1 cellular context compared by ENCODE assay signal in the genomic region with DNA sequence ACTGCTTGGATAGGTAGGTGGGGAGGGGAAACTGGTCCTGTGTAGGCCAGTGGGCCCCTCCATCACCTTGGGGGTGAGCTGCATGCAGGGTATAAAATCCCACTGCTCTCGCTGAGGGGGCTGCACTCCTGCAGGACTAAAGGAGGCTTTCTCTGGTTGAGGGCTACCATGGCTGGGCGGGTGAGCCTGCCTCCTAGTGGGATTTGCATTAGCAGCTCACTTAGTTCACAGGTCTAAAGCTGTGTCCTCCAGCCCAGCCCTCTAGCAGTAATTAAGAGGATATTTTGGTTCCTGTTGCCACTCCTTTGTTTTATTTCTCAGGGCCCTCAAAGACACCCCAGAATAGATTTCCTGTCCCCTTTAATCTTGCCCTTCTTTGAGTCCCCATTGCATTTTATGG.
TF ChIP-seq lines count a peak whose summit lies in the region.

No MANE protein-coding gene starts in this region.

TF ChIP-seq in HCT116, 20 proteins besides CTCF, POLR2A, EP300 and RAD21 (continued from another document):
- TF ChIP-seq ELF1 (IDR thresholded peaks at IDR 0.05; ENCODE audit: borderline replicate concordance, low read depth) (no peak), CBX3 (IDR thresholded peaks at IDR 0.05; ENCODE audit: low read depth) (no peak), EZH2 (IDR thresholded peaks at IDR 0.05) (no peak), SIN3A (IDR thresholded peaks at IDR 0.05; ENCODE audit: low read depth) (no peak), JUND (IDR thresholded peaks at IDR 0.05) (no peak), FOSL1 (IDR thresholded peaks at IDR 0.05; ENCODE audit: low read depth) (no peak), TCF7L2 (IDR thresholded peaks at IDR 0.05; ENCODE audit: borderline replicate concordance, extremely low read depth, insufficient read depth, insufficient read length) (no peak), POLR2AphosphoS5 (IDR thresholded peaks at IDR 0.05; ENCODE audit: low read depth, low read length) (no peak), YY1 (IDR thresholded peaks at IDR 0.05; ENCODE audit: extremely low read depth, insufficient replicate concordance, low read depth, low read length) (no peak)
- TF ChIP-seq, protein P1, sequence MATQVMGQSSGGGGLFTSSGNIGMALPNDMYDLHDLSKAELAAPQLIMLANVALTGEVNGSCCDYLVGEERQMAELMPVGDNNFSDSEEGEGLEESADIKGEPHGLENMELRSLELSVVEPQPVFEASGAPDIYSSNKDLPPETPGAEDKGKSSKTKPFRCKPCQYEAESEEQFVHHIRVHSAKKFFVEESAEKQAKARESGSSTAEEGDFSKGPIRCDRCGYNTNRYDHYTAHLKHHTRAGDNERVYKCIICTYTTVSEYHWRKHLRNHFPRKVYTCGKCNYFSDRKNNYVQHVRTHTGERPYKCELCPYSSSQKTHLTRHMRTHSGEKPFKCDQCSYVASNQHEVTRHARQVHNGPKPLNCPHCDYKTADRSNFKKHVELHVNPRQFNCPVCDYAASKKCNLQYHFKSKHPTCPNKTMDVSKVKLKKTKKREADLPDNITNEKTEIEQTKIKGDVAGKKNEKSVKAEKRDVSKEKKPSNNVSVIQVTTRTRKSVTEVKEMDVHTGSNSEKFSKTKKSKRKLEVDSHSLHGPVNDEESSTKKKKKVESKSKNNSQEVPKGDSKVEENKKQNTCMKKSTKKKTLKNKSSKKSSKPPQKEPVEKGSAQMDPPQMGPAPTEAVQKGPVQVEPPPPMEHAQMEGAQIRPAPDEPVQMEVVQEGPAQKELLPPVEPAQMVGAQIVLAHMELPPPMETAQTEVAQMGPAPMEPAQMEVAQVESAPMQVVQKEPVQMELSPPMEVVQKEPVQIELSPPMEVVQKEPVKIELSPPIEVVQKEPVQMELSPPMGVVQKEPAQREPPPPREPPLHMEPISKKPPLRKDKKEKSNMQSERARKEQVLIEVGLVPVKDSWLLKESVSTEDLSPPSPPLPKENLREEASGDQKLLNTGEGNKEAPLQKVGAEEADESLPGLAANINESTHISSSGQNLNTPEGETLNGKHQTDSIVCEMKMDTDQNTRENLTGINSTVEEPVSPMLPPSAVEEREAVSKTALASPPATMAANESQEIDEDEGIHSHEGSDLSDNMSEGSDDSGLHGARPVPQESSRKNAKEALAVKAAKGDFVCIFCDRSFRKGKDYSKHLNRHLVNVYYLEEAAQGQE (IDR thresholded peaks at IDR 0.05; ENCODE audit: low read depth): no peak
- TF ChIP-seq, protein P2, sequence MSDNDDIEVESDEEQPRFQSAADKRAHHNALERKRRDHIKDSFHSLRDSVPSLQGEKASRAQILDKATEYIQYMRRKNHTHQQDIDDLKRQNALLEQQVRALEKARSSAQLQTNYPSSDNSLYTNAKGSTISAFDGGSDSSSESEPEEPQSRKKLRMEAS (IDR thresholded peaks at IDR 0.05): no peak
- TF ChIP-seq, protein P3, sequence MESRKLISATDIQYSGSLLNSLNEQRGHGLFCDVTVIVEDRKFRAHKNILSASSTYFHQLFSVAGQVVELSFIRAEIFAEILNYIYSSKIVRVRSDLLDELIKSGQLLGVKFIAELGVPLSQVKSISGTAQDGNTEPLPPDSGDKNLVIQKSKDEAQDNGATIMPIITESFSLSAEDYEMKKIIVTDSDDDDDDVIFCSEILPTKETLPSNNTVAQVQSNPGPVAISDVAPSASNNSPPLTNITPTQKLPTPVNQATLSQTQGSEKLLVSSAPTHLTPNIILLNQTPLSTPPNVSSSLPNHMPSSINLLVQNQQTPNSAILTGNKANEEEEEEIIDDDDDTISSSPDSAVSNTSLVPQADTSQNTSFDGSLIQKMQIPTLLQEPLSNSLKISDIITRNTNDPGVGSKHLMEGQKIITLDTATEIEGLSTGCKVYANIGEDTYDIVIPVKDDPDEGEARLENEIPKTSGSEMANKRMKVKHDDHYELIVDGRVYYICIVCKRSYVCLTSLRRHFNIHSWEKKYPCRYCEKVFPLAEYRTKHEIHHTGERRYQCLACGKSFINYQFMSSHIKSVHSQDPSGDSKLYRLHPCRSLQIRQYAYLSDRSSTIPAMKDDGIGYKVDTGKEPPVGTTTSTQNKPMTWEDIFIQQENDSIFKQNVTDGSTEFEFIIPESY (IDR thresholded peaks at IDR 0.05; ENCODE audit: extremely low read depth, insufficient replicate concordance, low read length): no peak
- TF ChIP-seq, protein P4, sequence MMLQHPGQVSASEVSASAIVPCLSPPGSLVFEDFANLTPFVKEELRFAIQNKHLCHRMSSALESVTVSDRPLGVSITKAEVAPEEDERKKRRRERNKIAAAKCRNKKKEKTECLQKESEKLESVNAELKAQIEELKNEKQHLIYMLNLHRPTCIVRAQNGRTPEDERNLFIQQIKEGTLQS (IDR thresholded peaks at IDR 0.05): no peak
